ENCODE assay signal across 10 cellular contexts in the genomic region with DNA sequence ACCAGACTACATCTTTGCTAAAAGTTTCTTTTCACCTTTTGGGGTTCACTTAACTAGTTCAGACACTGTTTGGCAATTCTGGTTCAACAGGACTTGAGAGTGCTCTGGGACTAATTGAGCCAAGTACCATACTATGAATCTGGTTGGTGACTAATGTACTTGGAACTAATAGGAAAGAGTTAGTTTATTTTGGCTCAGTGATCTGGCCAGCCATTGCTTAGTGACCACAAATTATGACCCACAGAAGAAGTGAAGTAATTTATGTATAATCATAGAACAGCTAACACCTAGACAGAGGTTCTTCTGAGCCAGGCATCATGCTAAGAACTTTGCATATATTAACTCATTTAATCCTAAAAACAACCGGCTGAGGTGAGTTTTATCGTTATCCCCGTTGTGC.
DNase-seq lines count a peak whose midpoint lies in the region; ATAC-seq and TF ChIP-seq lines count a peak whose summit lies in the region.
"Had no signal": no experiment of that assay in that cellular context is flagged by ENCODE, and none has a peak within 500 bp of the region (broad histone marks: within the 10 kb centered on the region; RNA-seq: fewer than 3 reads in every experiment).

No MANE protein-coding gene starts in this region.

- CTCF ChIA-PET in activated CD8-positive, alpha-beta T cell treated with anti-CD3 and anti-CD28 coated beads for 36 hours (lab: Charles Lee), result no interaction called here
- CTCF ChIA-PET in T-cell (lab: Charles Lee), result no interaction called here

- H3K4me3 Mint-ChIP-seq in activated CD8-positive, alpha-beta T cell treated with anti-CD3 and anti-CD28 coated beads for 36 hours, result no peak overlapping the region
- H3K4me3 Mint-ChIP-seq in T-cell, result no peak overlapping the region
- H3K4me3 Mint-ChIP-seq: stimulated activated naive CD8-positive, alpha-beta T cell treated with anti-CD3 and anti-CD28 coated beads, Interleukin-15, Interleukin-2, amounts not matched to agents 100 ng/mL and 50 ng/mL, for 24 hours had no signal

- H3K27ac Mint-ChIP-seq in activated CD8-positive, alpha-beta T cell treated with anti-CD3 and anti-CD28 coated beads for 36 hours, result no peak overlapping the region
- H3K27ac Mint-ChIP-seq in T-cell, result no peak overlapping the region
- H3K27ac Mint-ChIP-seq: stimulated activated naive CD8-positive, alpha-beta T cell treated with anti-CD3 and anti-CD28 coated beads, Interleukin-15, Interleukin-2, amounts not matched to agents 100 ng/mL and 50 ng/mL, for 24 hours had no signal

- no peaks in the 10 kb centered on the region for H3K4me1 Mint-ChIP-seq in activated CD8-positive, alpha-beta T cell treated with anti-CD3 and anti-CD28 coated beads for 36 hours (ENCODE audit: low read depth)
- no peaks in the 10 kb centered on the region for H3K4me1 Mint-ChIP-seq in T-cell

- TF ChIP-seq CTCF in activated CD8-positive, alpha-beta T cell treated with anti-CD3 and anti-CD28 coated beads for 36 hours (IDR thresholded peaks at IDR 0.05), result no peak

- no peaks in the 10 kb centered on the region for H3K36me3 Mint-ChIP-seq in activated CD8-positive, alpha-beta T cell treated with anti-CD3 and anti-CD28 coated beads for 36 hours (ENCODE audit: low read depth)
- no peaks in the 10 kb centered on the region for H3K36me3 Mint-ChIP-seq in T-cell

- no peaks in the 10 kb centered on the region for H3K36me3 ChIP-seq in adipocyte (ENCODE audit: control insufficient read depth, insufficient read depth, low read length, severe bottlenecking)
- H3K36me3 ChIP-seq in skeletal muscle satellite cell (ENCODE audit: insufficient read depth, low read length), result no peaks in the 10 kb centered on the region

- intact Hi-C loops in activated CD8-positive, alpha-beta T cell treated with anti-CD3 and anti-CD28 coated beads for 36 hours (cut with micrococcal nuclease), result no loop called here

- H3K4me3 ChIP-seq in adipocyte (ENCODE audit: low read length), result no peak overlapping the region
- H3K4me3 ChIP-seq in skeletal muscle satellite cell (ENCODE audit: low read length), result peak overlapping the region; percentile 11

- peak; percentile 25 for DNase-seq in H4 (ENCODE audit: low spot score)
- peak; percentile 83 for DNase-seq in adipocyte (ENCODE audit: low read depth)
- peak; percentile 70 for DNase-seq in glomerular endothelial cell (ENCODE audit: extremely low read depth, low read depth, low spot score)
- no peak for DNase-seq in effector CD8-positive, alpha-beta T cell (lab: John Stamatoyannopoulos, UW)
- DNase-seq in activated CD8-positive, alpha-beta T cell treated with anti-CD3 and anti-CD28 coated beads for 36 hours, result no peak
- DNase-seq in T-cell, result no peak
- DNase-seq: NCI-H1105 treated with DMSO at 0.1 percent for 48 hours had no signal

- no peaks in the 10 kb centered on the region for H3K27me3 Mint-ChIP-seq in activated CD8-positive, alpha-beta T cell treated with anti-CD3 and anti-CD28 coated beads for 36 hours
- peaks cover 3 to 6% of the 10 kb centered on the region in 2 donors for H3K27me3 Mint-ChIP-seq in T-cell

- H3K9me3 ChIP-seq in adipocyte (ENCODE audit: control insufficient read depth, low read length) (no peaks in the 10 kb centered on the region), skeletal muscle satellite cell (replicated peaks; ENCODE audit: low read length) (no peaks in the 10 kb centered on the region)

- peak overlapping the region; percentile 38 for H3K4me2 ChIP-seq in skeletal muscle satellite cell (ENCODE audit: low read length)

- ATAC-seq in activated CD8-positive, alpha-beta T cell treated with anti-CD3 and anti-CD28 coated beads for 36 hours, result no peak
- ATAC-seq in T-cell (replicated peaks in 1 of 4) (no peak), GM19023 (IDR thresholded peaks at IDR 0.05; ENCODE audit: unreplicated experiment) (no peak)

- H3K9me3 Mint-ChIP-seq in activated CD8-positive, alpha-beta T cell treated with anti-CD3 and anti-CD28 coated beads for 36 hours, result no peaks in the 10 kb centered on the region
- H3K9me3 Mint-ChIP-seq in T-cell, result no peaks in the 10 kb centered on the region
- H3K9me3 Mint-ChIP-seq: stimulated activated naive CD8-positive, alpha-beta T cell treated with anti-CD3 and anti-CD28 coated beads, Interleukin-15, Interleukin-2, amounts not matched to agents 100 ng/mL and 50 ng/mL, for 24 hours had no signal

- H3K27me3 ChIP-seq in adipocyte (replicated peaks; ENCODE audit: control insufficient read depth, insufficient read depth, low read length) (no peaks in the 10 kb centered on the region), skeletal muscle satellite cell (ENCODE audit: control insufficient read depth, insufficient read depth, low read length) (no peaks in the 10 kb centered on the region)

- H3K9ac ChIP-seq in adipocyte (ENCODE audit: low read length) (no peak overlapping the region), skeletal muscle satellite cell (ENCODE audit: low read depth, low read length) (no peak overlapping the region)

- H3K4me1 ChIP-seq in adipocyte (ENCODE audit: control insufficient read depth, insufficient read depth, low read length) (peaks cover 53% of the 10 kb centered on the region), skeletal muscle satellite cell (ENCODE audit: control insufficient read depth, insufficient read depth, low read length) (peaks cover 39% of the 10 kb centered on the region)

- POLR2A ChIA-PET in activated CD8-positive, alpha-beta T cell treated with anti-CD3 and anti-CD28 coated beads for 36 hours (lab: Charles Lee), result no interaction called here
- POLR2A ChIA-PET in T-cell (lab: Charles Lee), result no interaction called here

Comparison
In these comparisons a context has a peak if more than half of its experiments do, and no peak if none do; other contexts are left out.
1. DNase-seq: peak in H4 (single experiment), adipocyte (single experiment) and glomerular endothelial cell (single experiment); none in effector CD8-positive, alpha-beta T cell (single experiment), activated CD8-positive, alpha-beta T cell treated with anti-CD3 and anti-CD28 coated beads for 36 hours (single experiment) and T-cell (0 of 34).